ENCODE assay signal across 22 cellular contexts in genomic region chr15:101136381-101137268, GRCh38.
DNase-seq lines count a peak whose midpoint lies in the region; ATAC-seq and TF ChIP-seq lines count a peak whose summit lies in the region.
"Had no signal": no experiment of that assay in that cellular context is flagged by ENCODE, and none has a peak within 500 bp of the region (broad histone marks: within the 10 kb centered on the region; RNA-seq: fewer than 3 reads in every experiment).

No MANE protein-coding gene starts in this region.

- no peaks in the 10 kb centered on the region for H3K27me3 Mint-ChIP-seq in activated naive CD8-positive, alpha-beta T cell treated with anti-CD3 and anti-CD28 coated beads, Interleukin-2, amount 10 ng/mL, durations not matched to agents 7 days and 5 days
- peaks cover 4% of the 10 kb centered on the region for H3K27me3 Mint-ChIP-seq in activated naive CD8-positive, alpha-beta T cell treated with anti-CD3 and anti-CD28 coated beads for 36 hours
- H3K27me3 Mint-ChIP-seq in stimulated activated memory B cell treated with anti-CD40 and anti-IgM and Interleukin-4, amounts not matched to agents 10 μg/mL and 1 μg/mL and 100 μg/mL, for 72 hours = no peaks in the 10 kb centered on the region

- DNase-seq in activated naive CD8-positive, alpha-beta T cell treated with anti-CD3 and anti-CD28 coated beads, Interleukin-2, amount 10 ng/mL, durations not matched to agents 7 days and 5 days = no peak
- no peak for DNase-seq in activated naive CD8-positive, alpha-beta T cell treated with anti-CD3 and anti-CD28 coated beads for 36 hours
- DNase-seq in NB4 (ENCODE audit: low read depth) = peak; percentile 50
- no peak for DNase-seq in foreskin keratinocyte
- no peak for DNase-seq in amniotic stem cell (lab: John Stamatoyannopoulos, UW)
- no peak for DNase-seq in sciatic nerve (ENCODE audit: low spot score)
- DNase-seq: activated CD4-positive, CD25-positive, alpha-beta regulatory T cell; activated gamma-delta T cell treated with Interleukin-2 at 50 U/mL for 16 hours; anterior cingulate cortex; cerebellar nuclear complex; COR-L47; effector CD4-positive, alpha-beta T cell; left ventricle myocardium superior; NCI-H1105; NCI-H526; nucleus accumbens; SHP77 treated with DMSO at 0.1 percent for 48 hours; stimulated activated naive CD4-positive, alpha-beta T cell; trophoblast cell had no signal

- POLR2A ChIA-PET in activated naive CD8-positive, alpha-beta T cell treated with anti-CD3 and anti-CD28 coated beads, Interleukin-2, amount 10 ng/mL, durations not matched to agents 7 days and 5 days (lab: Charles Lee) = interaction anchor here (0.6 to 1.6 kb wide), 4 partner anchors 9 to 14 kb away, joined by 3 to 4 read pairs (median 4); no protein-coding TSS in a partner anchor

- peaks cover 3% of the 10 kb centered on the region for H3K27me3 ChIP-seq in foreskin keratinocyte

- intact Hi-C loops in sciatic nerve (cut with DNase I) = no loop called here

- TF ChIP-seq POLR2A in NB4 (IDR thresholded peaks at IDR 0.05; ENCODE audit: extremely low read depth, insufficient read length) = no peak

- no peak overlapping the region for H3K27ac ChIP-seq in foreskin keratinocyte

- H3K4me3 ChIP-seq in NB4 (ENCODE audit: low read depth, low read length) = no peak overlapping the region
- H3K4me3 ChIP-seq: mucosa of descending colon had no signal

- ATAC-seq in activated naive CD8-positive, alpha-beta T cell treated with anti-CD3 and anti-CD28 coated beads, Interleukin-2, amount 10 ng/mL, durations not matched to agents 7 days and 5 days (ENCODE audit: low read depth) = no peak
- ATAC-seq in foreskin keratinocyte (no peak), HG03342 (IDR thresholded peaks at IDR 0.05; ENCODE audit: unreplicated experiment) (no peak), sciatic nerve (no peak)
- no peak for ATAC-seq in stimulated activated memory B cell treated with anti-CD40 and anti-IgM and Interleukin-4, amounts not matched to agents 10 μg/mL and 1 μg/mL and 100 μg/mL, for 72 hours

- peak overlapping the region; percentile 16 for H3K4me3 Mint-ChIP-seq in activated naive CD8-positive, alpha-beta T cell treated with anti-CD3 and anti-CD28 coated beads, Interleukin-2, amount 10 ng/mL, durations not matched to agents 7 days and 5 days
- H3K4me3 Mint-ChIP-seq in activated naive CD8-positive, alpha-beta T cell treated with anti-CD3 and anti-CD28 coated beads for 36 hours = no peak overlapping the region
- no peak overlapping the region for H3K4me3 Mint-ChIP-seq in stimulated activated memory B cell treated with anti-CD40 and anti-IgM and Interleukin-4, amounts not matched to agents 10 μg/mL and 1 μg/mL and 100 μg/mL, for 72 hours

- no peaks in the 10 kb centered on the region for H3K4me1 ChIP-seq in foreskin keratinocyte

- H3K36me3 Mint-ChIP-seq in activated naive CD8-positive, alpha-beta T cell treated with anti-CD3 and anti-CD28 coated beads, Interleukin-2, amount 10 ng/mL, durations not matched to agents 7 days and 5 days = peaks cover 5% of the 10 kb centered on the region
- no peaks in the 10 kb centered on the region for H3K36me3 Mint-ChIP-seq in activated naive CD8-positive, alpha-beta T cell treated with anti-CD3 and anti-CD28 coated beads for 36 hours
- no peaks in the 10 kb centered on the region for H3K36me3 Mint-ChIP-seq in stimulated activated memory B cell treated with anti-CD40 and anti-IgM and Interleukin-4, amounts not matched to agents 10 μg/mL and 1 μg/mL and 100 μg/mL, for 72 hours

- TF ChIP-seq CTCF in NB4 (IDR thresholded peaks at IDR 0.05; ENCODE audit: low read depth, low read length) (no peak), foreskin keratinocyte (conservative IDR thresholded peaks at IDR 0.05) (peak; percentile 16)

- peak overlapping the region; percentile 49 for H3K27ac Mint-ChIP-seq in activated naive CD8-positive, alpha-beta T cell treated with anti-CD3 and anti-CD28 coated beads, Interleukin-2, amount 10 ng/mL, durations not matched to agents 7 days and 5 days
- no peak overlapping the region for H3K27ac Mint-ChIP-seq in activated naive CD8-positive, alpha-beta T cell treated with anti-CD3 and anti-CD28 coated beads for 36 hours
- peak overlapping the region; percentile 36 for H3K27ac Mint-ChIP-seq in stimulated activated memory B cell treated with anti-CD40 and anti-IgM and Interleukin-4, amounts not matched to agents 10 μg/mL and 1 μg/mL and 100 μg/mL, for 72 hours

- H3K4me1 Mint-ChIP-seq in activated naive CD8-positive, alpha-beta T cell treated with anti-CD3 and anti-CD28 coated beads, Interleukin-2, amount 10 ng/mL, durations not matched to agents 7 days and 5 days = peaks cover 34% of the 10 kb centered on the region
- peaks cover 23% of the 10 kb centered on the region for H3K4me1 Mint-ChIP-seq in activated naive CD8-positive, alpha-beta T cell treated with anti-CD3 and anti-CD28 coated beads for 36 hours
- peaks cover 57% of the 10 kb centered on the region for H3K4me1 Mint-ChIP-seq in stimulated activated memory B cell treated with anti-CD40 and anti-IgM and Interleukin-4, amounts not matched to agents 10 μg/mL and 1 μg/mL and 100 μg/mL, for 72 hours

- H3K9me3 Mint-ChIP-seq in activated naive CD8-positive, alpha-beta T cell treated with anti-CD3 and anti-CD28 coated beads, Interleukin-2, amount 10 ng/mL, durations not matched to agents 7 days and 5 days = peaks cover 5% of the 10 kb centered on the region
- no peaks in the 10 kb centered on the region for H3K9me3 Mint-ChIP-seq in activated naive CD8-positive, alpha-beta T cell treated with anti-CD3 and anti-CD28 coated beads for 36 hours
- peaks cover under 1% of the 10 kb centered on the region for H3K9me3 Mint-ChIP-seq in stimulated activated memory B cell treated with anti-CD40 and anti-IgM and Interleukin-4, amounts not matched to agents 10 μg/mL and 1 μg/mL and 100 μg/mL, for 72 hours
